ENCODE assay signal across 12 cellular contexts in the genomic region with DNA sequence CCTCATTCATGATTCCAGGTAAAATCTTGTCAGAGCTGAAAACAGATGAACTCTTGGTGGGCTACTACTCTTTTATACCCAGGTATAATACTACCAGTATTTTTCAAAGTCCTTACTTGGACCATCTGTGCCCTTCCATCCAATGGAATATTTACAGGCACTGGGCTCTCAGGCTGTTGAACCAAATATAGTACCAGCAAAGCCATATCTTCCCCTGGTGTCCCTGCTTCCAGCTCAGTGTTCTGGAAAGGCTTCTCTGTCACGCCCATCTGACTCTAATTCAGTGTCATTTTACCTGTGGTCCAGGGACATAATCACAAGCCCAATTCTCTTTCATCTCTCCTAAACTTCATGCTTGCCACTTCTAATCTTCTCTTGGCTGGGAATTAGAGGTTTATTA.
DNase-seq lines count a peak whose midpoint lies in the region; ATAC-seq and TF ChIP-seq lines count a peak whose summit lies in the region.
"Had no signal": no experiment of that assay in that cellular context is flagged by ENCODE, and none has a peak within 500 bp of the region (broad histone marks: within the 10 kb centered on the region; RNA-seq: fewer than 3 reads in every experiment).

No MANE protein-coding gene starts in this region.

- DNase-seq in natural killer cell treated with Interleukin-12 subunit alpha and Interleukin-12 subunit beta and Interleukin-15 and Interleukin-18, amount 100 ng/mL, for 72 hours (ENCODE audit: low spot score) = no peak
- DNase-seq in natural killer cell (no peak), activated B cell treated with CpG ODN at 0.5 μM for 24 hours (no peak), left ventricle myocardium superior (no peak), ecto neural progenitor cell (ENCODE audit: low spot score) (no peak), AG08396 (ENCODE audit: low spot score) (no peak), coronary artery (ENCODE audit: low spot score) (no peak)
- DNase-seq: ACHN; CD8-positive, alpha-beta memory T cell; NCI-H187; NCI-H226; NK-92 treated with Interleukin-12 subunit alpha and Interleukin-12 subunit beta, amount 100 ng/mL, for 24 hours had no signal

- peaks cover 0 to 3% of the 10 kb centered on the region in 2 donors for H3K27me3 Mint-ChIP-seq in natural killer cell treated with Interleukin-12 subunit alpha and Interleukin-12 subunit beta and Interleukin-15 and Interleukin-18, amount 100 ng/mL, for 72 hours
- H3K27me3 Mint-ChIP-seq in natural killer cell (ENCODE audit: low read depth in 2 of 2) (peaks cover 5 to 8% of the 10 kb centered on the region in 2 donors), activated B cell treated with CpG ODN at 0.5 μM for 24 hours (no peaks in the 10 kb centered on the region)
- H3K27me3 Mint-ChIP-seq: CD8-positive, alpha-beta memory T cell had no signal

- H3K27ac ChIP-seq in coronary artery = no peak overlapping the region

- H3K9me3 Mint-ChIP-seq in natural killer cell treated with Interleukin-12 subunit alpha and Interleukin-12 subunit beta and Interleukin-15 and Interleukin-18, amount 100 ng/mL, for 72 hours = no peaks in the 10 kb centered on the region
- H3K9me3 Mint-ChIP-seq in natural killer cell (no peaks in the 10 kb centered on the region), activated B cell treated with CpG ODN at 0.5 μM for 24 hours (no peaks in the 10 kb centered on the region)
- H3K9me3 Mint-ChIP-seq: CD8-positive, alpha-beta memory T cell had no signal

- no peak for ATAC-seq in natural killer cell treated with Interleukin-12 subunit alpha and Interleukin-12 subunit beta and Interleukin-15 and Interleukin-18, amount 100 ng/mL, for 72 hours
- ATAC-seq in natural killer cell (no peak), activated B cell treated with CpG ODN at 0.5 μM for 24 hours (ENCODE audit: low read depth) (no peak), left ventricle myocardium superior (peak; percentile 83)

- H3K27ac Mint-ChIP-seq in natural killer cell treated with Interleukin-12 subunit alpha and Interleukin-12 subunit beta and Interleukin-15 and Interleukin-18, amount 100 ng/mL, for 72 hours = peak overlapping the region; percentile 68 to 74
- no peak overlapping the region for H3K27ac Mint-ChIP-seq in natural killer cell
- peak overlapping the region; percentile 74 for H3K27ac Mint-ChIP-seq in activated B cell treated with CpG ODN at 0.5 μM for 24 hours

- H3K4me3 ChIP-seq in coronary artery = no peak overlapping the region

- no peak overlapping the region for H3K4me3 Mint-ChIP-seq in natural killer cell treated with Interleukin-12 subunit alpha and Interleukin-12 subunit beta and Interleukin-15 and Interleukin-18, amount 100 ng/mL, for 72 hours
- H3K4me3 Mint-ChIP-seq in natural killer cell (no peak overlapping the region), activated B cell treated with CpG ODN at 0.5 μM for 24 hours (no peak overlapping the region)
- H3K4me3 Mint-ChIP-seq: CD8-positive, alpha-beta memory T cell had no signal

- TF ChIP-seq CTCF in natural killer cell (IDR thresholded peaks at IDR 0.05) (no peak), activated B cell treated with CpG ODN at 0.5 μM for 24 hours (IDR thresholded peaks at IDR 0.05) (no peak), coronary artery (IDR thresholded peaks at IDR 0.05) (no peak)

- H3K4me1 Mint-ChIP-seq in natural killer cell treated with Interleukin-12 subunit alpha and Interleukin-12 subunit beta and Interleukin-15 and Interleukin-18, amount 100 ng/mL, for 72 hours (ENCODE audit: low read depth in 2 of 2) = peaks cover 50 to 52% of the 10 kb centered on the region in 2 donors
- H3K4me1 Mint-ChIP-seq in natural killer cell = peaks cover 30 to 39% of the 10 kb centered on the region in 2 donors
- H3K4me1 Mint-ChIP-seq in activated B cell treated with CpG ODN at 0.5 μM for 24 hours = peaks cover 54% of the 10 kb centered on the region

- CTCF ChIA-PET in activated B cell treated with CpG ODN at 0.5 μM for 24 hours (lab: Charles Lee) = interaction anchor here (1.2 to 2.6 kb wide), 4 partner anchors 12 to 222 kb away, joined by 3 to 10 read pairs (median 4); a partner anchor contains a TSS

- H3K36me3 Mint-ChIP-seq in natural killer cell treated with Interleukin-12 subunit alpha and Interleukin-12 subunit beta and Interleukin-15 and Interleukin-18, amount 100 ng/mL, for 72 hours = no peaks in the 10 kb centered on the region
- H3K36me3 Mint-ChIP-seq in natural killer cell = no peaks in the 10 kb centered on the region
- H3K36me3 Mint-ChIP-seq in activated B cell treated with CpG ODN at 0.5 μM for 24 hours (ENCODE audit: low read depth) = no peaks in the 10 kb centered on the region
- H3K36me3 Mint-ChIP-seq: CD8-positive, alpha-beta memory T cell had no signal

- POLR2A ChIA-PET in activated B cell treated with CpG ODN at 0.5 μM for 24 hours (lab: Charles Lee) = interaction anchor here (1.5 to 1.9 kb wide), 2 partner anchors 119 to 633 kb away, joined by 3 to 4 read pairs; a partner anchor contains a TSS

- intact Hi-C loops in natural killer cell (cut with micrococcal nuclease) = no loop called here
- intact Hi-C loops in activated B cell treated with CpG ODN at 0.5 μM for 24 hours (cut with micrococcal nuclease) = loop anchor here (5.0 to 10.0 kb wide), 3 partner anchors 347 to 1484 kb away; a partner anchor contains a TSS
- intact Hi-C loops in left ventricle myocardium superior (cut with micrococcal nuclease) = no loop called here

Comparison
In these comparisons a context has a peak if more than half of its experiments do, and no peak if none do; other contexts are left out.
1. H3K27ac Mint-ChIP-seq: peak in natural killer cell treated with Interleukin-12 subunit alpha and Interleukin-12 subunit beta and Interleukin-15 and Interleukin-18, amount 100 ng/mL, for 72 hours (2 of 2) and activated B cell treated with CpG ODN at 0.5 μM for 24 hours (single experiment); none in natural killer cell (0 of 2).